In genomic region chr7:105585850-105586500, GRCh38 we compare ENCODE assay signal across 21 cellular contexts. TPM values are rescaled to one million over a fixed set of nuclear protein-coding genes. Genes with fewer than 3 reads are reported as not detected.
DNase-seq lines count a peak whose midpoint lies in the region; ATAC-seq, FAIRE-seq and TF ChIP-seq lines count a peak whose summit lies in the region.
"Had no signal": no experiment of that assay in that cellular context is flagged by ENCODE, and none has a peak within 500 bp of the region (broad histone marks: within the 10 kb centered on the region; RNA-seq: fewer than 3 reads in every experiment).

No MANE protein-coding gene starts in this region.

- H3K4me1 ChIP-seq in H9 (ENCODE audit: insufficient read depth, low read length) (no peaks in the 10 kb centered on the region), SK-N-SH (ENCODE audit: control insufficient read depth in 1 of 2, insufficient read depth in 2 of 2, low read depth in 1 of 2, low read length in 1 of 2) (peaks cover 0 to 6% of the 10 kb centered on the region in 2 experiments; a peak in 1 of 4 replicates)

- intact Hi-C loops in CD4-positive, alpha-beta T cell (cut with DNase I, micrococcal nuclease), result loop anchor here in 1 of 2 experiments (5.0 kb wide), 1 partner anchor 664 kb away; no protein-coding TSS in a partner anchor

- no peak overlapping the region for H2BK5ac ChIP-seq in H9 (ENCODE audit: insufficient read length, low read length)

- H3K79me2 ChIP-seq in H9 (ENCODE audit: insufficient read depth, low read length) (no peaks in the 10 kb centered on the region), SK-N-SH (ENCODE audit: insufficient read depth) (no peaks in the 10 kb centered on the region)

- DNase-seq in GM12865 (ENCODE audit: low read depth) (peak; percentile 52), GM18507 (ENCODE audit: extremely low spot score, insufficient read length, low read depth) (no peak), T-helper 17 cell (no peak), H9 (no peak), SK-N-SH (no peak)
- DNase-seq in CD4-positive, alpha-beta T cell, result no peak
- DNase-seq: activated CD4-positive, alpha-beta memory T cell treated with anti-CD3 and anti-CD28 coated beads, Interleukin-2, amount 10 ng/mL, durations not matched to agents 7 days and 5 days; activated T-cell treated with anti-CD3 and anti-CD28 coated beads, Interleukin-2, amount 50 U/mL, for 72 hours; AML-193; caudate nucleus; left cardiac atrium; NCI-H1694 treated with DMSO at 0.1 percent for 48 hours; NCI-H345; stimulated activated CD4-positive, alpha-beta T cell treated with anti-CD3 and anti-CD28 coated beads, Interleukin-12 subunit alpha, Interleukin-12 subunit beta, amount 100 ng/mL, for 4 hours; SW 1271 had no signal

- CTCF ChIA-PET in SK-N-SH (lab: Yijun Ruan, JAX), result interaction anchor here (1.0 to 2.3 kb wide), 2 partner anchors 13 to 457 kb away, joined by 3 to 7 read pairs; no protein-coding TSS in a partner anchor
- CTCF ChIA-PET in CD4-positive, alpha-beta T cell (lab: Charles Lee), result no interaction called here

- TF ChIP-seq CTCF in GM12865 (IDR thresholded peaks at IDR 0.05; ENCODE audit: insufficient read depth, low read depth, low read length, missing control alignments) (no peak), H9 (conservative IDR thresholded peaks at IDR 0.05) (no peak), SK-N-SH (IDR thresholded peaks at IDR 0.05) (no peak)
- no peak for TF ChIP-seq CTCF in CD4-positive, alpha-beta T cell (IDR thresholded peaks at IDR 0.05)

- no peak overlapping the region for H4K91ac ChIP-seq in H9 (ENCODE audit: insufficient read length, low read depth, low read length)

- H3F3A ChIP-seq in SK-N-SH (replicated peaks; ENCODE audit: insufficient read depth), result peaks cover 4% of the 10 kb centered on the region

- H3K9ac ChIP-seq in H9 (ENCODE audit: extremely low read depth, insufficient read length, low read length) (no peak overlapping the region), SK-N-SH (no peak overlapping the region)

- no peak overlapping the region for H3K23ac ChIP-seq in H9 (ENCODE audit: insufficient read length, low read depth, low read length)

- H3K23me2 ChIP-seq in H9 (ENCODE audit: insufficient read length, low read depth, low read length, poor library complexity, severe bottlenecking), result no peaks in the 10 kb centered on the region

- H3K9me3 Mint-ChIP-seq in H9, result peaks cover 9 to 13% of the 10 kb centered on the region in 2 experiments
- H3K9me3 Mint-ChIP-seq in CD4-positive, alpha-beta T cell, result no peaks in the 10 kb centered on the region

- no peak overlapping the region for H3T11ph ChIP-seq in H9 (ENCODE audit: low read length)

- H3K27me3 ChIP-seq in H9 (ENCODE audit: insufficient read depth, low read length) (no peaks in the 10 kb centered on the region), SK-N-SH (ENCODE audit: insufficient read depth) (no peaks in the 10 kb centered on the region)
- peaks cover 7% of the 10 kb centered on the region for H3K27me3 ChIP-seq in CD4-positive, alpha-beta T cell (ENCODE audit: control insufficient read depth, insufficient read depth, low read length)

- H2BK15ac ChIP-seq in H9 (ENCODE audit: low read depth, low read length), result no peak overlapping the region

- WGBS in H9 (ENCODE audit: extremely low coverage, insufficient read length, low lambda C conversion rate), result no CpG with 5 or more reads among the region's 2 CpGs
- 91% methylated on average over 2 of the region's 2 CpGs for WGBS in SK-N-SH (ENCODE audit: low lambda C conversion rate)

- H3K4me1 Mint-ChIP-seq in T-helper 17 cell (peaks cover 15% of the 10 kb centered on the region), H9 (peaks cover 10 to 11% of the 10 kb centered on the region in 2 experiments)
- peaks cover 10% of the 10 kb centered on the region for H3K4me1 Mint-ChIP-seq in CD4-positive, alpha-beta T cell (ENCODE audit: low read depth)

- no peak overlapping the region for H2BK20ac ChIP-seq in H9 (ENCODE audit: low read depth, low read length, poor library complexity, severe bottlenecking)

- no peak overlapping the region for H3K27ac ChIP-seq in H9 (ENCODE audit: insufficient read length, low read depth, low read length)
- no peak overlapping the region for H3K27ac ChIP-seq in SK-N-SH (ENCODE audit: low read depth in 2 of 2, low read length in 1 of 2)
- H3K27ac ChIP-seq in CD4-positive, alpha-beta T cell (ENCODE audit: low read depth, low read length), result no peak overlapping the region
- H3K27ac ChIP-seq: esophagus muscularis mucosa, RWPE1 had no signal

- peak; percentile 42 for ATAC-seq in GM21723 (IDR thresholded peaks at IDR 0.05; ENCODE audit: unreplicated experiment)
- ATAC-seq in T-helper 17 cell, result no peak
- ATAC-seq in CD4-positive, alpha-beta T cell (ENCODE audit: poor library complexity), result no peak
- ATAC-seq: activated T-cell treated with anti-CD3 and anti-CD28 coated beads, Interleukin-2, amount 50 U/mL, for 72 hours; left cardiac atrium had no signal

- H3K4me2 ChIP-seq in H9 (ENCODE audit: insufficient read depth, insufficient read length, low read length), result no peak overlapping the region
- H3K4me2 ChIP-seq in SK-N-SH, result no peak overlapping the region

- H3K4me3 Mint-ChIP-seq in T-helper 17 cell (no peak overlapping the region), H9 (no peak overlapping the region; a peak in 1 of 5 replicates)
- H3K4me3 Mint-ChIP-seq in CD4-positive, alpha-beta T cell, result no peak overlapping the region
- H3K4me3 Mint-ChIP-seq: activated CD4-positive, alpha-beta memory T cell treated with anti-CD3 and anti-CD28 coated beads, Interleukin-2, amount 10 ng/mL, durations not matched to agents 7 days and 5 days; activated T-cell treated with anti-CD3 and anti-CD28 coated beads, Interleukin-2, amount 50 U/mL, for 72 hours; mesothelial cell of epicardium had no signal

- H3K36me3 ChIP-seq in SK-N-SH (replicated peaks in 1 of 2; ENCODE audit: control insufficient read depth in 1 of 2, insufficient read depth in 2 of 2, low read length in 1 of 2), result no peaks in the 10 kb centered on the region
- H3K36me3 ChIP-seq: esophagus muscularis mucosa had no signal

- no peak for TF ChIP-seq RAD21 in SK-N-SH (IDR thresholded peaks at IDR 0.05; ENCODE audit: low read length)

- H3K56ac ChIP-seq in H9 (ENCODE audit: insufficient read length, low read depth, low read length), result no peak overlapping the region

- H3K9me2 ChIP-seq in SK-N-SH, result no peaks in the 10 kb centered on the region

- no peak overlapping the region for H4K8ac ChIP-seq in H9 (replicated peaks; ENCODE audit: insufficient read length, low read depth, low read length)

- H3K79me1 ChIP-seq in H9 (ENCODE audit: insufficient read depth, low read depth, low read length, poor library complexity, severe bottlenecking), result no peaks in the 10 kb centered on the region

- H3K18ac ChIP-seq in H9 (ENCODE audit: insufficient read length, low read depth, low read length), result no peak overlapping the region

- TF ChIP-seq EP300 in SK-N-SH (IDR thresholded peaks at IDR 0.05; ENCODE audit: borderline replicate concordance in 1 of 2, low read depth in 1 of 2, low read length in 1 of 2), result no peak

- H3K27ac Mint-ChIP-seq in T-helper 17 cell (peak overlapping the region; percentile 59), H9 (peak overlapping the region in 1 of 3 experiments; percentile 12; a peak in 2 of 7 replicates)
- H3K27ac Mint-ChIP-seq in CD4-positive, alpha-beta T cell, result no peak overlapping the region
- H3K27ac Mint-ChIP-seq: activated CD4-positive, alpha-beta memory T cell treated with anti-CD3 and anti-CD28 coated beads, Interleukin-2, amount 10 ng/mL, durations not matched to agents 7 days and 5 days; activated T-cell treated with anti-CD3 and anti-CD28 coated beads, Interleukin-2, amount 50 U/mL, for 72 hours; mesothelial cell of epicardium had no signal

- no peak overlapping the region for H2BK12ac ChIP-seq in H9 (ENCODE audit: insufficient read length, low read depth, low read length)

- no peak overlapping the region for H2AFZ ChIP-seq in H9 (ENCODE audit: low read length)
- H2AFZ ChIP-seq in SK-N-SH (ENCODE audit: low read depth), result no peak overlapping the region

- H3K4me3 ChIP-seq in GM12865 (ENCODE audit: low read depth, low read length) (no peak overlapping the region), SK-N-SH (ENCODE audit: low read depth in 2 of 2, low read length in 1 of 2) (no peak overlapping the region)
- H3K4me3 ChIP-seq: esophagus muscularis mucosa had no signal

- no peaks in the 10 kb centered on the region for H3K9me3 ChIP-seq in T-helper 17 cell (ENCODE audit: control insufficient read depth, low read length, poor library complexity, severe bottlenecking)
- no peaks in the 10 kb centered on the region for H3K9me3 ChIP-seq in H9 (ENCODE audit: control insufficient read depth, low read depth, low read length)
- H3K9me3 ChIP-seq in SK-N-SH, result no peaks in the 10 kb centered on the region
- H3K9me3 ChIP-seq in CD4-positive, alpha-beta T cell (ENCODE audit: control insufficient read depth, low read length), result peaks cover 4% of the 10 kb centered on the region
- H3K9me3 ChIP-seq: esophagus muscularis mucosa had no signal

- POLR2A ChIA-PET in SK-N-SH (lab: Yijun Ruan, JAX), result no interaction called here
- POLR2A ChIA-PET in CD4-positive, alpha-beta T cell (lab: Charles Lee), result no interaction called here

- H2BK120ac ChIP-seq in H9 (ENCODE audit: low read depth, low read length, poor library complexity, severe bottlenecking), result no peak overlapping the region

- H3K4ac ChIP-seq in H9 (ENCODE audit: low read depth, low read length), result no peak overlapping the region

- H2AK5ac ChIP-seq in H9 (ENCODE audit: insufficient read length, low read length), result no peak overlapping the region

- H3K36me3 Mint-ChIP-seq in T-helper 17 cell (ENCODE audit: low read depth) (no peaks in the 10 kb centered on the region), H9 (ENCODE audit: insufficient read depth in 1 of 3, low read depth in 3 of 3) (peaks cover 4 to 11% (median 9%) of the 10 kb centered on the region in 3 experiments)
- H3K36me3 Mint-ChIP-seq in CD4-positive, alpha-beta T cell (ENCODE audit: low read depth), result no peaks in the 10 kb centered on the region

- FAIRE-seq in GM18507 (lab: Jason Lieb, UNC), result peak; percentile 48
- FAIRE-seq: GM12892 had no signal

- no peaks in the 10 kb centered on the region for H4K20me1 ChIP-seq in H9 (ENCODE audit: control insufficient read depth, insufficient read depth, insufficient read length)
- no peaks in the 10 kb centered on the region for H4K20me1 ChIP-seq in SK-N-SH (ENCODE audit: insufficient read depth)

- H3K27me3 Mint-ChIP-seq in T-helper 17 cell (peaks cover 13% of the 10 kb centered on the region), H9 (ENCODE audit: low read depth) (no peaks in the 10 kb centered on the region; the same call in 1 of the 2 replicates)
- peaks cover 15% of the 10 kb centered on the region for H3K27me3 Mint-ChIP-seq in CD4-positive, alpha-beta T cell
- H3K27me3 Mint-ChIP-seq: activated CD4-positive, alpha-beta memory T cell treated with anti-CD3 and anti-CD28 coated beads, Interleukin-2, amount 10 ng/mL, durations not matched to agents 7 days and 5 days had no signal

- no peak overlapping the region for H3K14ac ChIP-seq in H9 (ENCODE audit: insufficient read depth, low read length)

- H4K5ac ChIP-seq in H9 (ENCODE audit: insufficient read length, low read depth, low read length), result no peak overlapping the region

RNA-seq across cellular contexts. Expression of gene EFCAB10, which starts 4.7 kb away (rescaled TPM):
- total RNA-seq in T-helper 17 cell, result 1 to 10 TPM; 1.0 to 1.5 TPM
- 1.3 and 1.5 TPM in 2 replicates for total RNA-seq in H9 (2021)
- 0.51 and 0.80 TPM in 2 replicates for polyA plus RNA-seq in SK-N-SH (2012; rRNA removed)
- polyA plus RNA-seq in SK-N-SH (2012; cell fraction: cytosol; rRNA removed), result 0.75 and 0.98 TPM in 2 replicates
- polyA plus RNA-seq in SK-N-SH (2012; cell fraction: nucleus; rRNA removed), result 0.19 and 0.98 TPM in 2 replicates
- 1 to 10 TPM in 1 of 2 experiments, under 1 TPM in 1; 0.78 to 1.1 TPM for total RNA-seq in CD4-positive, alpha-beta T cell
- total RNA-seq: activated CD4-positive, alpha-beta memory T cell treated with anti-CD3 and anti-CD28 coated beads, Interleukin-2, amount 10 ng/mL, durations not matched to agents 7 days and 5 days; activated T-cell treated with anti-CD3 and anti-CD28 coated beads, Interleukin-2, amount 50 U/mL, for 72 hours; esophagus muscularis mucosa; left cardiac atrium; M059J; mesothelial cell of epicardium had no signal

RNA-seq across cellular contexts. Expression of gene RINT1, which starts 54.0 kb away (rescaled TPM):
- 10 to 100 TPM; 29.2 to 37.1 TPM for total RNA-seq in T-helper 17 cell
- 20.8 and 21.5 TPM in 2 replicates for total RNA-seq in H9 (2021)
- polyA plus RNA-seq in SK-N-SH (2012; rRNA removed), result 13.1 and 19.1 TPM in 2 replicates
- polyA plus RNA-seq in SK-N-SH (2012; cell fraction: cytosol; rRNA removed), result 17.7 and 17.8 TPM in 2 replicates
- 21.9 and 42.7 TPM in 2 replicates for polyA plus RNA-seq in SK-N-SH (2012; cell fraction: nucleus; rRNA removed)
- 10 to 100 TPM; 38.0 to 39.5 TPM for total RNA-seq in CD4-positive, alpha-beta T cell
